8 cellular contexts compared by ENCODE assay signal in genomic region chr13:99124695-99125334, GRCh38.
DNase-seq lines count a peak whose midpoint lies in the region; ATAC-seq and TF ChIP-seq lines count a peak whose summit lies in the region.

No MANE protein-coding gene starts in this region.

- peak overlapping the region; percentile 55 for H3K9ac ChIP-seq in OCI-LY3 (ENCODE audit: low read length)

- H2AFZ ChIP-seq in OCI-LY3 (ENCODE audit: low read depth, low read length): 0 out of 2 replicates have a peak overlapping the region, but pooled peaks have one; percentile 11

- no peak for TF ChIP-seq CTCF in OCI-LY3 (IDR thresholded peaks at IDR 0.05; ENCODE audit: low read depth, low read length)
- TF ChIP-seq CTCF in thoracic aorta (IDR thresholded peaks at IDR 0.05): no peak

- H3K4me3 ChIP-seq in OCI-LY3 (ENCODE audit: low read length) (peak overlapping the region; percentile 49), thoracic aorta (peak overlapping the region; percentile 62)
- peak overlapping the region; percentile 10 for H3K4me3 ChIP-seq in effector memory CD4-positive, alpha-beta T cell (ENCODE audit: insufficient read depth, low read depth, low read length, poor library complexity, severe bottlenecking)

- peaks cover 42% of the 10 kb centered on the region for H3K4me1 Mint-ChIP-seq in activated naive CD4-positive, alpha-beta T cell treated with anti-CD3 and anti-CD28 coated beads for 36 hours (ENCODE audit: low read depth)

- H3K27me3 ChIP-seq in OCI-LY3 (ENCODE audit: low read depth, low read length) (no peaks in the 10 kb centered on the region), thoracic aorta (replicated peaks; ENCODE audit: insufficient read depth) (no peaks in the 10 kb centered on the region)
- H3K27me3 ChIP-seq in effector memory CD4-positive, alpha-beta T cell (replicated peaks; ENCODE audit: control insufficient read depth, insufficient read depth, low read length, poor library complexity, severe bottlenecking): no peaks in the 10 kb centered on the region

- ATAC-seq in HG02759 (IDR thresholded peaks at IDR 0.05; ENCODE audit: unreplicated experiment): peak; percentile 81
- ATAC-seq in thoracic aorta (ENCODE audit: insufficient number of reproducible peaks, low FRiP score, low read depth): peak; percentile 80
- ATAC-seq in left colon: no peak

- DNase-seq in activated naive CD4-positive, alpha-beta T cell treated with anti-CD3 and anti-CD28 coated beads for 36 hours: peak; percentile 23
- no peak for DNase-seq in activated naive CD4-positive, alpha-beta T cell treated with Interleukin-2 at 50 U/mL for 16 hours
- no peak for DNase-seq in effector memory CD4-positive, alpha-beta T cell
- no peak for DNase-seq in thoracic aorta (ENCODE audit: low spot score)
- DNase-seq in left colon: no peak
- DNase-seq in NCI-H526 treated with DMSO at 0.1 percent for 48 hours (lab: John Stamatoyannopoulos, UW): no peak

- H3K36me3 Mint-ChIP-seq in activated naive CD4-positive, alpha-beta T cell treated with anti-CD3 and anti-CD28 coated beads for 36 hours (ENCODE audit: low read depth): peaks cover 3% of the 10 kb centered on the region

- no peaks in the 10 kb centered on the region for H3K79me2 ChIP-seq in OCI-LY3 (ENCODE audit: low read length)

- CTCF ChIA-PET in activated naive CD4-positive, alpha-beta T cell treated with anti-CD3 and anti-CD28 coated beads for 36 hours (lab: Charles Lee): interaction anchor here (0.6 to 1.5 kb wide), 4 partner anchors 10 to 285 kb away, joined by 3 to 6 read pairs (median 5); no protein-coding TSS in a partner anchor

- peak overlapping the region; percentile 35 for H3K4me3 Mint-ChIP-seq in activated naive CD4-positive, alpha-beta T cell treated with anti-CD3 and anti-CD28 coated beads for 36 hours

- H3K4me1 ChIP-seq in OCI-LY3 (ENCODE audit: low read length): peaks cover 64% of the 10 kb centered on the region
- peaks cover 4% of the 10 kb centered on the region for H3K4me1 ChIP-seq in effector memory CD4-positive, alpha-beta T cell (ENCODE audit: control insufficient read depth, insufficient read depth, low read length, poor library complexity, severe bottlenecking)
- peaks cover 3 to 14% of the 10 kb centered on the region in 2 donors for H3K4me1 ChIP-seq in thoracic aorta (ENCODE audit: control insufficient read depth in 1 of 2, low read depth in 2 of 2)

- H3K36me3 ChIP-seq in OCI-LY3 (replicated peaks; ENCODE audit: low read depth, low read length) (peaks cover 12% of the 10 kb centered on the region), thoracic aorta (no peaks in the 10 kb centered on the region)
- H3K36me3 ChIP-seq in effector memory CD4-positive, alpha-beta T cell (ENCODE audit: control insufficient read depth, insufficient read depth, low read length): no peaks in the 10 kb centered on the region

- no peak overlapping the region for H3K27ac Mint-ChIP-seq in activated naive CD4-positive, alpha-beta T cell treated with anti-CD3 and anti-CD28 coated beads for 36 hours

- peak overlapping the region; percentile 81 for H3K27ac ChIP-seq in OCI-LY3 (ENCODE audit: low read length)
- H3K27ac ChIP-seq in effector memory CD4-positive, alpha-beta T cell (ENCODE audit: insufficient read depth, low read length, poor library complexity, severe bottlenecking): no peak overlapping the region
- peak overlapping the region; percentile 27 to 66 for H3K27ac ChIP-seq in thoracic aorta

- peaks cover 12% of the 10 kb centered on the region for H3K9me3 ChIP-seq in OCI-LY3 (ENCODE audit: insufficient read depth, low read length)
- H3K9me3 ChIP-seq in effector memory CD4-positive, alpha-beta T cell (ENCODE audit: control insufficient read depth, low read length): no peaks in the 10 kb centered on the region
- no peaks in the 10 kb centered on the region for H3K9me3 ChIP-seq in thoracic aorta

- no peaks in the 10 kb centered on the region for H3K27me3 Mint-ChIP-seq in activated naive CD4-positive, alpha-beta T cell treated with anti-CD3 and anti-CD28 coated beads for 36 hours (ENCODE audit: low read depth)

- intact Hi-C loops in activated naive CD4-positive, alpha-beta T cell treated with anti-CD3 and anti-CD28 coated beads for 36 hours (cut with micrococcal nuclease): loop anchor here (1.0 to 5.0 kb wide), 4 partner anchors 38 to 218 kb away; no protein-coding TSS in a partner anchor
- intact Hi-C loops in left colon (cut with DNase I, micrococcal nuclease): no loop called here

- peaks cover 6% of the 10 kb centered on the region for H3K9me3 Mint-ChIP-seq in activated naive CD4-positive, alpha-beta T cell treated with anti-CD3 and anti-CD28 coated beads for 36 hours

- no peaks in the 10 kb centered on the region for H4K20me1 ChIP-seq in OCI-LY3 (ENCODE audit: insufficient read depth, low read length)

- H3K4me2 ChIP-seq in OCI-LY3 (ENCODE audit: low read length): peak overlapping the region; percentile 65

Comparison
In these comparisons a context has a peak if more than half of its experiments do, and no peak if none do; other contexts are left out.
1. H3K4me3 ChIP-seq: peak in every context shown above with its lines; median percentile 62 in thoracic aorta; 49 in OCI-LY3; 10 in effector memory CD4-positive, alpha-beta T cell.